ENCODE assay signal across 10 cellular contexts in genomic region chr5:59661939-59662615, GRCh38.
DNase-seq lines count a peak whose midpoint lies in the region; ATAC-seq and TF ChIP-seq lines count a peak whose summit lies in the region.
"Had no signal": no experiment of that assay in that cellular context is flagged by ENCODE, and none has a peak within 500 bp of the region (broad histone marks: within the 10 kb centered on the region; RNA-seq: fewer than 3 reads in every experiment).

No MANE protein-coding gene starts in this region.

- no peak overlapping the region for H3K27ac ChIP-seq in BLaER1 treated with 17β-estradiol and CSF1 and Interleukin-3, amounts not matched to agents 10 nM and 100 nM
- H3K27ac ChIP-seq in liver (ENCODE audit: low read depth in 1 of 2, low read length in 2 of 2) = peak overlapping the region; percentile 0 to 48

- H3K4me1 Mint-ChIP-seq in stimulated activated effector memory CD8-positive, alpha-beta T cell treated with anti-CD3 and anti-CD28 coated beads, Interleukin-12 subunit alpha, Interleukin-12 subunit beta, amount 100 ng/mL, for 72 hours = no peaks in the 10 kb centered on the region

- peaks cover 7 to 20% (median 8%) of the 10 kb centered on the region in 10 experiments; a peak in 14 of 20 replicates for H3K4me1 ChIP-seq in BLaER1 treated with 17β-estradiol and CSF1 and Interleukin-3, amounts not matched to agents 10 nM and 100 nM
- H3K4me1 ChIP-seq in liver (ENCODE audit: control insufficient read depth in 4 of 4, insufficient read depth in 4 of 4, low read length in 3 of 4) = peaks cover 1 to 18% (median 7%) of the 10 kb centered on the region in 4 donors

- H3K27ac Mint-ChIP-seq in stimulated activated effector memory CD8-positive, alpha-beta T cell treated with anti-CD3 and anti-CD28 coated beads, Interleukin-12 subunit alpha, Interleukin-12 subunit beta, amount 100 ng/mL, for 72 hours = no peak overlapping the region
- H3K27ac Mint-ChIP-seq: stimulated activated naive CD8-positive, alpha-beta T cell treated with anti-CD3 and anti-CD28 coated beads, Interleukin-15, Interleukin-2, amounts not matched to agents 100 ng/mL and 50 ng/mL, for 24 hours had no signal

- H3K4me3 Mint-ChIP-seq in stimulated activated effector memory CD8-positive, alpha-beta T cell treated with anti-CD3 and anti-CD28 coated beads, Interleukin-12 subunit alpha, Interleukin-12 subunit beta, amount 100 ng/mL, for 72 hours = no peak overlapping the region
- H3K4me3 Mint-ChIP-seq: stimulated activated naive CD8-positive, alpha-beta T cell treated with anti-CD3 and anti-CD28 coated beads, Interleukin-15, Interleukin-2, amounts not matched to agents 100 ng/mL and 50 ng/mL, for 24 hours had no signal

- H3K27me3 ChIP-seq in BLaER1 treated with 17β-estradiol and CSF1 and Interleukin-3, amounts not matched to agents 10 nM and 100 nM = no peaks in the 10 kb centered on the region
- H3K27me3 ChIP-seq in liver (ENCODE audit: control insufficient read depth in 4 of 4, insufficient read depth in 4 of 4, low read length in 3 of 4) = no peaks in the 10 kb centered on the region
- H3K27me3 ChIP-seq: Peyer's patch had no signal

- peak overlapping the region; percentile 10 to 56 (median 42); a peak in 18 of 22 replicates for H3K4me2 ChIP-seq in BLaER1 treated with 17β-estradiol and CSF1 and Interleukin-3, amounts not matched to agents 10 nM and 100 nM

- peak; percentile 51 for ATAC-seq in GM21786 (IDR thresholded peaks at IDR 0.05; ENCODE audit: unreplicated experiment)
- no peak for ATAC-seq in stimulated activated effector memory CD8-positive, alpha-beta T cell treated with anti-CD3 and anti-CD28 coated beads, Interleukin-12 subunit alpha, Interleukin-12 subunit beta, amount 100 ng/mL, for 72 hours

- in situ Hi-C loops in G401 (cut with HindIII; ENCODE audit: low sequenced_read_pairs) = no loop called here

- no peaks in the 10 kb centered on the region for H3K36me3 Mint-ChIP-seq in stimulated activated effector memory CD8-positive, alpha-beta T cell treated with anti-CD3 and anti-CD28 coated beads, Interleukin-12 subunit alpha, Interleukin-12 subunit beta, amount 100 ng/mL, for 72 hours

- no peaks in the 10 kb centered on the region for H4K20me1 ChIP-seq in BLaER1 treated with 17β-estradiol and CSF1 and Interleukin-3, amounts not matched to agents 10 nM and 100 nM

- TF ChIP-seq RAD21 in liver (IDR thresholded peaks at IDR 0.05) = peak in 1 of 2 donors; percentile 12

- no peaks in the 10 kb centered on the region for H3K9me3 Mint-ChIP-seq in stimulated activated effector memory CD8-positive, alpha-beta T cell treated with anti-CD3 and anti-CD28 coated beads, Interleukin-12 subunit alpha, Interleukin-12 subunit beta, amount 100 ng/mL, for 72 hours
- H3K9me3 Mint-ChIP-seq: stimulated activated naive CD8-positive, alpha-beta T cell treated with anti-CD3 and anti-CD28 coated beads, Interleukin-15, Interleukin-2, amounts not matched to agents 100 ng/mL and 50 ng/mL, for 24 hours had no signal

- H3K4me3 ChIP-seq in BLaER1 treated with 17β-estradiol and CSF1 and Interleukin-3, amounts not matched to agents 10 nM and 100 nM = no peak overlapping the region
- H3K4me3 ChIP-seq in liver (ENCODE audit: low read depth in 1 of 3, low read length in 3 of 3) = peak overlapping the region in 2 of 3 donors; percentile 14 to 15

- TF ChIP-seq CTCF in liver (IDR thresholded peaks at IDR 0.05; ENCODE audit: low read depth, low read length, missing input control) = no peak

- 27% methylated on average over 4 of the region's 4 CpGs for WGBS in liver

- H3K9me3 ChIP-seq in BLaER1 treated with 17β-estradiol and CSF1 and Interleukin-3, amounts not matched to agents 10 nM and 100 nM (replicated peaks in 1 of 11) = no peaks in the 10 kb centered on the region
- no peaks in the 10 kb centered on the region for H3K9me3 ChIP-seq in liver (ENCODE audit: control insufficient read depth in 4 of 4, low read length in 3 of 4)
- H3K9me3 ChIP-seq: Peyer's patch had no signal

- no peak overlapping the region for H3K9ac ChIP-seq in BLaER1 treated with 17β-estradiol and CSF1 and Interleukin-3, amounts not matched to agents 10 nM and 100 nM
- no peak overlapping the region for H3K9ac ChIP-seq in liver (ENCODE audit: low read depth in 1 of 2, low read length in 2 of 2)

- DNase-seq in RPMI7951 (ENCODE audit: low read depth) (peak; percentile 82), NCI-H526 treated with DMSO at 0.1 percent for 48 hours (lab: John Stamatoyannopoulos, UW) (no peak), amniotic stem cell (lab: John Stamatoyannopoulos, UW) (no peak), G401 (ENCODE audit: low spot score) (no peak)
- no peak for DNase-seq in stimulated activated effector memory CD8-positive, alpha-beta T cell treated with anti-CD3 and anti-CD28 coated beads, Interleukin-12 subunit alpha, Interleukin-12 subunit beta, amount 100 ng/mL, for 72 hours (ENCODE audit: low spot score in 2 of 2)

- H3K36me3 ChIP-seq in BLaER1 treated with 17β-estradiol and CSF1 and Interleukin-3, amounts not matched to agents 10 nM and 100 nM = no peaks in the 10 kb centered on the region
- H3K36me3 ChIP-seq in liver (ENCODE audit: control insufficient read depth in 4 of 4, insufficient read depth in 3 of 4, low read depth in 1 of 4, low read length in 3 of 4) = peaks cover 0 to 1% (median 0%) of the 10 kb centered on the region in 4 donors
- H3K36me3 ChIP-seq: Peyer's patch had no signal

TF ChIP-seq in liver, 16 proteins besides CTCF, POLR2A, EP300 and RAD21:
- TF ChIP-seq ZBTB33 (IDR thresholded peaks at IDR 0.05) = no peak
- no peak for TF ChIP-seq REST (IDR thresholded peaks at IDR 0.05)
- TF ChIP-seq HNF4A (conservative IDR thresholded peaks at IDR 0.05) = peak; percentile 45 to 88
- TF ChIP-seq HNF4G (IDR thresholded peaks at IDR 0.05) = peak; percentile 46
- no peak for TF ChIP-seq ATF3 (IDR thresholded peaks at IDR 0.05)
- TF ChIP-seq RXRA (IDR thresholded peaks at IDR 0.05) = peak in 1 of 2 donors; percentile 22
- TF ChIP-seq NR2F2 (IDR thresholded peaks at IDR 0.05) = no peak
- TF ChIP-seq SP1 (IDR thresholded peaks at IDR 0.05) = no peak
- TF ChIP-seq EGR1 (IDR thresholded peaks at IDR 0.05; ENCODE audit: low read depth in 2 of 2) = no peak
- peak in 1 of 2 donors; percentile 26 for TF ChIP-seq JUND (IDR thresholded peaks at IDR 0.05)
TF ChIP-seq in liver: peak in this region for 4.

Comparison
In these comparisons a context has a peak if more than half of its experiments do, and no peak if none do; other contexts are left out.
1. H3K27ac ChIP-seq: peak in liver (2 of 2); none in BLaER1 treated with 17β-estradiol and CSF1 and Interleukin-3, amounts not matched to agents 10 nM and 100 nM (0 of 11).
2. H3K4me3 ChIP-seq: peak in liver (2 of 3); none in BLaER1 treated with 17β-estradiol and CSF1 and Interleukin-3, amounts not matched to agents 10 nM and 100 nM (0 of 10).